In the genomic region with DNA sequence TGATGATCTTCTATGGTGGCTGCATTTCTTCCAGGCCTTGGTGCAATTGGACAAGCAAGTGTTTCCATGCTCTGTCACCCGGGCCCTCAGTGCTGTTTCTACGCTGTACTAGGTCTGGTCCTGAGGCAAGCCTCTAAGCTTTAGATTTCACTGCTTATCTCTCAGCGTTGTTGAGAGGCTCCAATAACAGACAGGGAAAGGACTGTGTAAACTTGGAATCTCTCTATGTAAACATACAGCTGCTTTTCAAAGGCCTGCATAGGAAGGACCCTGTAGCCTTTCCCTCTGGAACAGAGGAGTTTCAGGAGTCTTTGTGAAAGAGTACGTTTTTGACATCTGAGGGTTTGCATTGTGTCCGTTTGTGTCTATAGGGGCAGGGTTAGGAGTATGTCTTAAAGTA, we compare ENCODE assay signal across 13 cellular contexts. TPM values are rescaled to one million over a fixed set of nuclear protein-coding genes. Genes with fewer than 3 reads are reported as not detected.
A peak's percentile ranks its signal among the peaks of the same experiment; 100 is the strongest.
DNase-seq lines count a peak whose midpoint lies in the region; ATAC-seq and TF ChIP-seq lines count a peak whose summit lies in the region.
"Had no signal": no experiment of that assay in that cellular context is flagged by ENCODE, and none has a peak within 500 bp of the region (broad histone marks: within the 10 kb centered on the region; RNA-seq: fewer than 3 reads in every experiment).

No MANE protein-coding gene starts in this region.

- H3K27me3 ChIP-seq in lower lobe of right lung (ENCODE audit: low read depth), result peaks cover 39% of the 10 kb centered on the region

- peaks cover 0 to 8% (median 0%) of the 10 kb centered on the region in 6 donors for H3K9me3 Mint-ChIP-seq in immature natural killer cell
- H3K9me3 Mint-ChIP-seq: activated naive CD4-positive, alpha-beta T cell treated with anti-CD3 and anti-CD28 coated beads, Interleukin-2, amount 50 U/mL, for 24 hours; stimulated activated effector memory CD8-positive, alpha-beta T cell treated with anti-CD3 and anti-CD28 coated beads, Interleukin-12 subunit alpha, Interleukin-12 subunit beta, amount 100 ng/mL, for 72 hours had no signal

- H3K4me3 Mint-ChIP-seq in immature natural killer cell, result no peak overlapping the region
- H3K4me3 Mint-ChIP-seq: activated naive CD4-positive, alpha-beta T cell treated with anti-CD3 and anti-CD28 coated beads, Interleukin-2, amount 50 U/mL, for 24 hours; stimulated activated effector memory CD8-positive, alpha-beta T cell treated with anti-CD3 and anti-CD28 coated beads, Interleukin-12 subunit alpha, Interleukin-12 subunit beta, amount 100 ng/mL, for 72 hours had no signal

- peaks cover 33% of the 10 kb centered on the region for H3K4me1 ChIP-seq in lower lobe of right lung

- H3K36me3 ChIP-seq in lower lobe of right lung, result no peaks in the 10 kb centered on the region
- H3K36me3 ChIP-seq: BLaER1 treated with 17β-estradiol and CSF1 and Interleukin-3, amounts not matched to agents 10 nM and 100 nM had no signal

- H3K27ac Mint-ChIP-seq in immature natural killer cell, result no peak overlapping the region
- H3K27ac Mint-ChIP-seq: activated naive CD4-positive, alpha-beta T cell treated with anti-CD3 and anti-CD28 coated beads, Interleukin-2, amount 50 U/mL, for 24 hours; stimulated activated effector memory CD8-positive, alpha-beta T cell treated with anti-CD3 and anti-CD28 coated beads, Interleukin-12 subunit alpha, Interleukin-12 subunit beta, amount 100 ng/mL, for 72 hours had no signal

- peaks cover 0 to 2% of the 10 kb centered on the region in 2 donors for H3K4me1 Mint-ChIP-seq in immature natural killer cell

- H3K27ac ChIP-seq in 22Rv1 (peak overlapping the region; percentile 26; the same call in 1 of the 2 replicates), VCaP (peak overlapping the region; percentile 73), lower lobe of right lung (peak overlapping the region; percentile 63)
- H3K27ac ChIP-seq: BLaER1 treated with 17β-estradiol and CSF1 and Interleukin-3, amounts not matched to agents 10 nM and 100 nM had no signal

- peaks cover 14 to 43% (median 17%) of the 10 kb centered on the region in 3 donors for H3K27me3 Mint-ChIP-seq in immature natural killer cell (ENCODE audit: low read depth in 3 of 3)

- TF ChIP-seq CTCF in 22Rv1 (IDR thresholded peaks at IDR 0.05), result no peak
- no peak for TF ChIP-seq CTCF in VCaP (conservative IDR thresholded peaks at IDR 0.05)
- TF ChIP-seq CTCF in lower lobe of right lung (IDR thresholded peaks at IDR 0.05), result no peak

- no peaks in the 10 kb centered on the region for H3K36me3 Mint-ChIP-seq in immature natural killer cell
- H3K36me3 Mint-ChIP-seq: activated naive CD4-positive, alpha-beta T cell treated with anti-CD3 and anti-CD28 coated beads, Interleukin-2, amount 50 U/mL, for 24 hours; stimulated activated effector memory CD8-positive, alpha-beta T cell treated with anti-CD3 and anti-CD28 coated beads, Interleukin-12 subunit alpha, Interleukin-12 subunit beta, amount 100 ng/mL, for 72 hours had no signal

- DNase-seq in DMS53 (lab: John Stamatoyannopoulos, UW), result peak; percentile 39
- no peak for DNase-seq in lower lobe of right lung
- DNase-seq in immature natural killer cell, result no peak
- no peak for DNase-seq in NCI-H128 (lab: John Stamatoyannopoulos, UW; ENCODE audit: unreplicated experiment)
- DNase-seq: GDM1; stimulated activated CD4-positive, alpha-beta T cell treated with anti-CD3 and anti-CD28 coated beads, Interleukin-4, amount 100 ng/mL, for 1 hour had no signal

- H3K9me3 ChIP-seq in lower lobe of right lung, result no peaks in the 10 kb centered on the region

- no peak overlapping the region for H3K4me3 ChIP-seq in lower lobe of right lung
- H3K4me3 ChIP-seq: BLaER1 treated with 17β-estradiol and CSF1 and Interleukin-3, amounts not matched to agents 10 nM and 100 nM had no signal

- intact Hi-C loops in lower lobe of right lung (cut with DNase I), result loop anchor here (10.0 kb wide), 1 partner anchor 918 kb away; no protein-coding TSS in a partner anchor

- ATAC-seq in lower lobe of right lung (no peak), esophagus mucosa (no peak), GM21360 (IDR thresholded peaks at IDR 0.05; ENCODE audit: unreplicated experiment) (no peak)

RNA-seq across cellular contexts. Expression of gene NFIB, which starts 38.6 kb away (rescaled TPM):
- total RNA-seq in lower lobe of right lung (97.7 TPM), esophagus mucosa (37.2 TPM)
- polyA plus RNA-seq in immature natural killer cell, result not detected
